33 cellular contexts compared by ENCODE assay signal in the genomic region with DNA sequence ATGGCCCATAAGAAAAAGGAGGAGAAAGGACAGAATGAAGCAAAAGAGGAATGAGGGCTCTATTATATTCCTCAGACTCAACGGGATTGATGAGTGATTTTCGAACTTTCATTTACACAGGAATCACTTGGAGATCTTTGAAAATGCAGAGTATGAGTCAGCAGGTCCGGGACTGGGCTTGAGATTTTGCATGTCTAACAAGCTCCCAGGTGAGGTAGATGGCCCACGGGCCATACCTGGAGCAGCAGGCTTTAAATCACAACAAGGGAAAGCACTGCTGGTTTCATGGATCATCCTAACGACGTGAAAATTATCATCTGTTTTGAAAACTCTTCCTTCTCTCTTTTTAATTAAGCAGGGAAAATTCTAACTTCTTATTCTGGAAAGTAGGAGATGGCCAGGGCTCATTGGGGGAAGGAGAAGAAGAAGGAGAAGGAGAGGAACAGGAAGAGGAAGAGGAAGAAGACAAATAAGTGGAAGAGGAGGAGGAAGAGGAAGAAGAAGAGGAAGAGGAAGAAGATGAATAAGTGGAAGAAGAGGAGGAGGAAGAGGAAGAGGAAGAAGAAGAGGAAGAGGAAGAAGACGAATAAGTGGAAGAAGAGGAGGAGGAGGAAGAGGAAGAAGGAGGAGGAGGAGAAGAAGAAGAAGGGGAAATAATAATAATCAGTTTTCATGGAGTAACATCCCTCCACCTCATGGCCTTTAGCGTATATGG.
"Had no signal": no experiment of that assay in that cellular context is flagged by ENCODE, and none has a peak within 500 bp of the region (broad histone marks: within the 10 kb centered on the region; RNA-seq: fewer than 3 reads in every experiment).

No MANE protein-coding gene starts in this region.

- H3K27ac ChIP-seq: brain microvascular endothelial cell, cardiac muscle cell, Peyer's patch had no signal

- ATAC-seq: activated CD8-positive, alpha-beta T cell treated with anti-CD3 and anti-CD28 coated beads for 36 hours; activated T-cell treated with anti-CD3 and anti-CD28 coated beads, Interleukin-2, amount 50 U/mL, for 72 hours; activated T-helper 17 cell treated with anti-CD3 and anti-CD28 coated beads, Interleukin-2, amount 50 U/mL, for 72 hours had no signal

- H3K9me3 ChIP-seq: MG63, Peyer's patch had no signal

- H3K4me3 Mint-ChIP-seq: activated B cell treated with CpG ODN at 0.5 μM for 24 hours; activated CD8-positive, alpha-beta T cell treated with anti-CD3 and anti-CD28 coated beads for 36 hours; activated naive CD8-positive, alpha-beta T cell treated with anti-CD3 and anti-CD28 coated beads for 36 hours; activated T-cell treated with anti-CD3 and anti-CD28 coated beads, Interleukin-2, amount 50 U/mL, for 72 hours; activated T-helper 17 cell treated with anti-CD3 and anti-CD28 coated beads, Interleukin-2, amount 50 U/mL, for 72 hours; central memory CD8-positive, alpha-beta T cell; T-helper 1 cell treated with Interleukin-12 subunit alpha and Interleukin-12 subunit beta and Interleukin-4 antibody, amounts not matched to agents 30 μg/mL and 1 μg/mL, for 36 hours; T-helper 2 cell treated with Interferon-gamma antibody and Interleukin-4, amounts not matched to agents 5 μg/mL and 100 μg/mL, for 36 hours had no signal

- H3K36me3 ChIP-seq: brain microvascular endothelial cell, cardiac muscle cell, MG63, Peyer's patch had no signal

- H3K27ac Mint-ChIP-seq: activated B cell treated with CpG ODN at 0.5 μM for 24 hours; activated CD8-positive, alpha-beta T cell treated with anti-CD3 and anti-CD28 coated beads for 36 hours; activated naive CD8-positive, alpha-beta T cell treated with anti-CD3 and anti-CD28 coated beads for 36 hours; activated T-cell treated with anti-CD3 and anti-CD28 coated beads, Interleukin-2, amount 50 U/mL, for 72 hours; activated T-helper 17 cell treated with anti-CD3 and anti-CD28 coated beads, Interleukin-2, amount 50 U/mL, for 72 hours; T-helper 1 cell treated with Interleukin-12 subunit alpha and Interleukin-12 subunit beta and Interleukin-4 antibody, amounts not matched to agents 30 μg/mL and 1 μg/mL, for 36 hours; T-helper 2 cell treated with Interferon-gamma antibody and Interleukin-4, amounts not matched to agents 5 μg/mL and 100 μg/mL, for 36 hours had no signal

- DNase-seq: activated B cell treated with CpG ODN at 0.5 μM for 24 hours; activated CD4-positive, alpha-beta T cell treated with anti-CD3 and anti-CD28 coated beads for 4 hours; activated CD4-positive, alpha-beta T cell treated with anti-CD3 and anti-CD28 coated beads, Interleukin-2, amount 50 U/mL, for 4 hours; activated CD4-positive, CD25-positive, alpha-beta regulatory T cell treated with anti-CD3 and anti-CD28 coated beads, Interleukin-2, amount 50 U/mL, for 72 hours; activated CD8-positive, alpha-beta T cell treated with anti-CD3 and anti-CD28 coated beads for 36 hours; activated effector memory CD4-positive, alpha-beta T cell treated with anti-CD3 and anti-CD28 coated beads, Interleukin-2, amount 50 U/mL, for 16 hours; activated naive CD4-positive, alpha-beta T cell; activated naive CD4-positive, alpha-beta T cell treated with anti-CD3 and anti-CD28 coated beads, Interleukin-2, amount 50 U/mL, for 16 hours; activated naive CD8-positive, alpha-beta T cell treated with anti-CD3 and anti-CD28 coated beads for 36 hours; activated T-cell treated with anti-CD3 and anti-CD28 coated beads, Interleukin-2, amount 50 U/mL, for 1 hour; activated T-cell treated with anti-CD3 and anti-CD28 coated beads, Interleukin-2, amount 50 U/mL, for 72 hours; amniotic stem cell; aorta; brain microvascular endothelial cell; Kasumi-1; KBM-7; MG63; NCI-H1048; NCI-H1105 treated with DMSO at 0.1 percent for 48 hours; NCI-H1436; NCI-H1694; NCI-H1930; NCI-H2081 treated with DMSO at 0.1 percent for 48 hours; NCI-H345; NCI-H524 treated with DMSO at 0.1 percent for 48 hours; Peyer's patch; RPMI8226; SIG-M5 had no signal

- H3K4me1 Mint-ChIP-seq: activated T-helper 17 cell treated with anti-CD3 and anti-CD28 coated beads, Interleukin-2, amount 50 U/mL, for 72 hours had no signal

- H3K4me3 ChIP-seq: cardiac muscle cell, MG63, Peyer's patch had no signal

- H3K36me3 Mint-ChIP-seq: activated naive CD8-positive, alpha-beta T cell treated with anti-CD3 and anti-CD28 coated beads for 36 hours had no signal

- H3K9me3 Mint-ChIP-seq: activated B cell treated with CpG ODN at 0.5 μM for 24 hours; activated CD8-positive, alpha-beta T cell treated with anti-CD3 and anti-CD28 coated beads for 36 hours; activated naive CD8-positive, alpha-beta T cell treated with anti-CD3 and anti-CD28 coated beads for 36 hours; activated T-cell treated with anti-CD3 and anti-CD28 coated beads, Interleukin-2, amount 50 U/mL, for 72 hours; activated T-helper 17 cell treated with anti-CD3 and anti-CD28 coated beads, Interleukin-2, amount 50 U/mL, for 72 hours; central memory CD8-positive, alpha-beta T cell; T-helper 1 cell treated with Interleukin-12 subunit alpha and Interleukin-12 subunit beta and Interleukin-4 antibody, amounts not matched to agents 30 μg/mL and 1 μg/mL, for 36 hours; T-helper 2 cell treated with Interferon-gamma antibody and Interleukin-4, amounts not matched to agents 5 μg/mL and 100 μg/mL, for 36 hours had no signal
